ENCODE assay signal across 1 cellular context in genomic region chr6:130019796-130020105, GRCh38.
TF ChIP-seq lines count a peak whose summit lies in the region.

No MANE protein-coding gene starts in this region.

TF ChIP-seq in endothelial cell of umbilical vein, 7 proteins besides CTCF, POLR2A, EP300 and RAD21:
- TF ChIP-seq JUN (IDR thresholded peaks at IDR 0.05; ENCODE audit: borderline replicate concordance, insufficient read depth, insufficient read length, low read depth) = no peak
- no peak for TF ChIP-seq GATA2 (IDR thresholded peaks at IDR 0.05; ENCODE audit: insufficient read depth, insufficient read length, low read depth, low read length)
- peak; percentile 5 for TF ChIP-seq POLR2AphosphoS5 (IDR thresholded peaks at IDR 0.05; ENCODE audit: insufficient read depth, low read depth, low read length)
